In genomic region chr1:109547412-109548320, GRCh38 we compare ENCODE assay signal across 8 cellular contexts. TPM values are rescaled to one million over a fixed set of nuclear protein-coding genes. Genes with fewer than 3 reads are reported as not detected.
DNase-seq lines count a peak whose midpoint lies in the region; ATAC-seq, FAIRE-seq and TF ChIP-seq lines count a peak whose summit lies in the region.

No MANE protein-coding gene starts in this region.

- H3K18ac ChIP-seq in mesenchymal stem cell (ENCODE audit: low read depth in 1 of 2, low read length in 2 of 2) = peak overlapping the region; percentile 58 to 77

- H3K79me1 ChIP-seq in mesenchymal stem cell (replicated peaks; ENCODE audit: low read length, poor library complexity, severe bottlenecking) = peaks cover 1% of the 10 kb centered on the region

- TF ChIP-seq POLR2A in tibial nerve (IDR thresholded peaks at IDR 0.05) = no peak
- no peak for TF ChIP-seq POLR2A in H54 (IDR thresholded peaks at IDR 0.05; ENCODE audit: low read depth, low read length)

- peak overlapping the region; percentile 57 for H4K91ac ChIP-seq in mesenchymal stem cell (ENCODE audit: low read length)

- peak overlapping the region; percentile 81 for H3K4me2 ChIP-seq in mesenchymal stem cell (ENCODE audit: low read length, poor library complexity, severe bottlenecking)

- FAIRE-seq in H54 (lab: Jason Lieb, UNC) = no peak

- H2BK120ac ChIP-seq in mesenchymal stem cell (ENCODE audit: low read depth, low read length) = no peak overlapping the region

- peak overlapping the region; percentile 99 for H3K9ac ChIP-seq in mesenchymal stem cell (ENCODE audit: low read length)

- no peak for TF ChIP-seq EP300 in tibial nerve (IDR thresholded peaks at IDR 0.05)

- H3K4me1 ChIP-seq in mesenchymal stem cell (ENCODE audit: control insufficient read depth, insufficient read depth, low read depth, low read length) (no peaks in the 10 kb centered on the region), tibial nerve (peaks cover 0 to 54% (median 10%) of the 10 kb centered on the region in 4 donors)

- no peak overlapping the region for H2AFZ ChIP-seq in mesenchymal stem cell (ENCODE audit: low read depth, low read length)

- H3K9me3 ChIP-seq in mesenchymal stem cell (ENCODE audit: control insufficient read depth, low read length) (no peaks in the 10 kb centered on the region), tibial nerve (no peaks in the 10 kb centered on the region)

- H3K4me3 ChIP-seq in coronary artery (peak overlapping the region; percentile 90), mesenchymal stem cell (ENCODE audit: insufficient read depth in 1 of 2, low read depth in 1 of 2, low read length in 2 of 2) (peak overlapping the region; percentile 90 to 92), tibial nerve (peak overlapping the region; percentile 87 to 98 (median 90))

- peak; percentile 28 for DNase-seq in COLO668 (lab: John Stamatoyannopoulos, UW; ENCODE audit: unreplicated experiment)
- peak; percentile 74 for DNase-seq in OCI-M1 (lab: John Stamatoyannopoulos, UW)
- DNase-seq in coronary artery (ENCODE audit: low spot score) = no peak
- DNase-seq in mesenchymal stem cell = peak; percentile 41
- DNase-seq in tibial nerve (ENCODE audit: low spot score in 2 of 2) = peak in 1 of 2 donors; percentile 26
- no peak for DNase-seq in SHP77 (lab: John Stamatoyannopoulos, UW)
- DNase-seq in H54 (ENCODE audit: insufficient read length, low spot score) = no peak

- H2BK12ac ChIP-seq in mesenchymal stem cell (ENCODE audit: low read length in 2 of 2) = peak overlapping the region in 1 of 2 experiments; percentile 52

- WGBS in mesenchymal stem cell = 20% methylated on average over 22 of the region's 22 CpGs
- WGBS in tibial nerve, 2 donors = 9 to 12% methylated on average over 22 of the region's 22 CpGs

- peak overlapping the region; percentile 45 for H4K8ac ChIP-seq in mesenchymal stem cell (ENCODE audit: low read length)

- H2BK5ac ChIP-seq in mesenchymal stem cell (ENCODE audit: low read depth, low read length, poor library complexity, severe bottlenecking) = peak overlapping the region; percentile 78

- H2AK5ac ChIP-seq in mesenchymal stem cell (ENCODE audit: low read length, severe bottlenecking) = peak overlapping the region; percentile 50

- H2BK15ac ChIP-seq in mesenchymal stem cell (ENCODE audit: low read depth, poor library complexity, severe bottlenecking) = no peak overlapping the region

- peak overlapping the region; percentile 96 to 97 for H3K27ac ChIP-seq in coronary artery
- H3K27ac ChIP-seq in mesenchymal stem cell (ENCODE audit: low read length, poor library complexity, severe bottlenecking) = peak overlapping the region; percentile 87
- peak overlapping the region; percentile 87 to 98 (median 98) for H3K27ac ChIP-seq in tibial nerve

- H3K36me3 ChIP-seq in mesenchymal stem cell (ENCODE audit: control insufficient read depth in 1 of 2, insufficient read depth in 2 of 2, low read depth in 1 of 2, low read length in 2 of 2) (no peaks in the 10 kb centered on the region), tibial nerve (no peaks in the 10 kb centered on the region)

- peak; percentile 4 for ATAC-seq in GM21786 (IDR thresholded peaks at IDR 0.05; ENCODE audit: unreplicated experiment)

- TF ChIP-seq CTCF in coronary artery (IDR thresholded peaks at IDR 0.05) (no peak), tibial nerve (IDR thresholded peaks at IDR 0.05) (no peak)

- no peak overlapping the region for H3K23ac ChIP-seq in mesenchymal stem cell (ENCODE audit: low read length in 2 of 2)

- peak overlapping the region in 1 of 2 experiments; percentile 93 for H3K4ac ChIP-seq in mesenchymal stem cell (ENCODE audit: low read depth in 1 of 2, low read length in 2 of 2)

- H3K14ac ChIP-seq in mesenchymal stem cell (ENCODE audit: low read length in 2 of 2) = peak overlapping the region in 1 of 2 experiments; percentile 81

- H3K27me3 ChIP-seq in mesenchymal stem cell (ENCODE audit: control insufficient read depth in 1 of 2, insufficient read depth in 1 of 2, low read length in 2 of 2) = peaks cover 3 to 13% of the 10 kb centered on the region in 2 experiments
- no peaks in the 10 kb centered on the region for H3K27me3 ChIP-seq in tibial nerve

RNA-seq across cellular contexts. Expression of gene GNAI3, which starts 0.7 kb away (rescaled TPM):
- 6.2 TPM for polyA plus RNA-seq in mesenchymal stem cell (2013, experiment 1 of 2)
- polyA plus RNA-seq in mesenchymal stem cell (2013, experiment 2 of 2) = 6.5 TPM
- 1 to 10 TPM; 4.0 to 6.3 (median 5.1) TPM for total RNA-seq in tibial nerve

RNA-seq across cellular contexts. Expression of gene GPR61, which starts 8.0 kb away (rescaled TPM):
- not detected for polyA plus RNA-seq in mesenchymal stem cell (2013, experiment 1 of 2)
- polyA plus RNA-seq in mesenchymal stem cell (2013, experiment 2 of 2) = not detected
- under 1 TPM in 2 of 4 donors, not detected in 2; 0.59 to 0.60 TPM for total RNA-seq in tibial nerve

RNA-seq across cellular contexts. Expression of gene AMIGO1, which starts 38.1 kb away (rescaled TPM):
- polyA plus RNA-seq in mesenchymal stem cell (2013, experiment 1 of 2) = 0.36 TPM
- 0.36 TPM for polyA plus RNA-seq in mesenchymal stem cell (2013, experiment 2 of 2)
- total RNA-seq in tibial nerve = 10 to 100 TPM in 1 of 4 donors, 1 to 10 TPM in 3; 8.1 to 10.3 (median 8.4) TPM

RNA-seq across cellular contexts. Expression of gene CYB561D1, which starts 53.8 kb away (rescaled TPM):
- 4.1 TPM for polyA plus RNA-seq in mesenchymal stem cell (2013, experiment 1 of 2)
- polyA plus RNA-seq in mesenchymal stem cell (2013, experiment 2 of 2) = 4.2 TPM
- 1 to 10 TPM; 4.4 to 8.4 (median 5.6) TPM for total RNA-seq in tibial nerve

Comparison
In these comparisons a context has a peak if more than half of its experiments do, and no peak if none do; other contexts are left out.
1. DNase-seq: peak in COLO668 (single experiment), OCI-M1 (single experiment) and mesenchymal stem cell (single experiment); none in coronary artery (single experiment), SHP77 (0 of 2) and H54 (single experiment).
2. Peak in every context shown above with its lines, with median percentiles within 50 percentile points of each other: H3K27ac ChIP-seq and H3K4me3 ChIP-seq.